Comparison of ENCODE assay signal across 20 cellular contexts in the genomic region with DNA sequence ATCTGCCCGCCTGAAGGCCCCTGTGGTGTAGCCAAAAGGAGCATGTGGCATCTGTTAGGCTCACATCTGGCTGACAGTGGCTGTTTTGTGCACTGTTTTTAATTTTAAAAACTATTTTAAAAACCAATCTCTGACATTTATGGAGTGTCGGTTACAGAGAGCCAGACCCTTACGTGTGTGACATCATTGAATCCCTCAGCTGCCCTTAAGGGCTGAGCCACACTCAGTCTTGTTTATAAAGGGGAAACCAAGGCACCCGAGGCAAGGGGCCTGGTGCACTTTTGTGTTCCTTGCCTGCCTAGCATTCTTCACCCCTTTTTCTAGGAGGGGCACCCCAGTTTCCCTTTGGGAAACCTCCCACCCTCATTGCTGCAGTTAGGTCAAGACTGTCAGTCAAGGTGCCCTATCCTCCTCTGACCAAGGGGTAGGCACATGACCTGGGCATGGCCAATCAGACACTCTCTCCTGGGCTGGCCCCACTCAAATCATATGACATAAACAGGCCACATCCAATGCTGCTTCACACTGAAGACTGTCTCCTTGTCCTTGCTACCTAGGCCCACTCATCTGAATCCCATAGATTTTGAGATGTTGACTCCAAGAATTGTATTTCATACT.
A peak's percentile ranks its signal among the peaks of the same experiment; 100 is the strongest.
DNase-seq lines count a peak whose midpoint lies in the region; ATAC-seq, FAIRE-seq and TF ChIP-seq lines count a peak whose summit lies in the region.
"Had no signal": no experiment of that assay in that cellular context is flagged by ENCODE, and none has a peak within 500 bp of the region (broad histone marks: within the 10 kb centered on the region; RNA-seq: fewer than 3 reads in every experiment).

No MANE protein-coding gene starts in this region.

- FAIRE-seq in K562 (lab: Jason Lieb, UNC): no peak
- FAIRE-seq: A549 had no signal

- ATAC-seq in K562 (peak; percentile 74), left lung (peak; percentile 29), HG03139 (IDR thresholded peaks at IDR 0.05; ENCODE audit: unreplicated experiment) (no peak), gastroesophageal sphincter (no peak)
- ATAC-seq: SK-N-SH treated with all-trans-retinoic acid at 6 μM for 48 hours had no signal

- H3K79me2 ChIP-seq in K562 (ENCODE audit: control insufficient read depth, insufficient read depth, low read length): no peaks in the 10 kb centered on the region

- DNase-seq in H7 (peak; percentile 34), K562 (ENCODE audit: extremely low read depth in 1 of 4, low spot score in 3 of 4) (peak in 1 of 4 experiments; percentile 53), left lung (no peak), GM13977 (ENCODE audit: low spot score) (no peak), caudate nucleus (lab: John Stamatoyannopoulos, UW) (no peak)
- DNase-seq: Caco-2; CD4-positive, alpha-beta memory T cell; DMS 273 treated with DMSO at 0.1 percent for 48 hours; DMS79 treated with DMSO at 0.1 percent for 48 hours; H9; Kasumi-1; NCI-H187; NCI-H446; NCI-H526 had no signal

- BruUV-seq in K562 (replicated peaks; lab: Mats Ljungman, UMichigan): no TSS peak

- no peak overlapping the region for H3K9ac ChIP-seq in K562 (ENCODE audit: insufficient read depth in 1 of 2, low read depth in 2 of 2, low read length in 2 of 2)
- H3K9ac ChIP-seq: BLaER1 treated with 17β-estradiol and CSF1 and Interleukin-3, amounts not matched to agents 10 nM and 100 nM had no signal

- 0 out of 2 replicates have a peak overlapping the region, but pooled peaks have one; percentile 10 for H2AFZ ChIP-seq in K562 (ENCODE audit: low read depth, low read length)

- H3K9me3 ChIP-seq in K562 (replicated peaks; ENCODE audit: control insufficient read depth, insufficient read depth, low read depth, low read length) (no peaks in the 10 kb centered on the region), left lung (no peaks in the 10 kb centered on the region), gastroesophageal sphincter (no peaks in the 10 kb centered on the region)
- H3K9me3 ChIP-seq: A549; BLaER1 treated with 17β-estradiol and CSF1 and Interleukin-3, amounts not matched to agents 10 nM and 100 nM; Caco-2; Peyer's patch had no signal

- TF ChIP-seq CTCF in K562 (IDR thresholded peaks at IDR 0.05 in 2 of 3, conservative IDR thresholded peaks at IDR 0.05 in 1 of 3; ENCODE audit: insufficient read depth in 2 of 3, low read depth in 1 of 3, low read length in 3 of 3) (no peak), left lung (IDR thresholded peaks at IDR 0.05) (no peak), GM13977 (IDR thresholded peaks at IDR 0.05; ENCODE audit: extremely low read depth, insufficient read depth, missing control alignments) (no peak), gastroesophageal sphincter (IDR thresholded peaks at IDR 0.05) (no peak)

- no peaks in the 10 kb centered on the region for H3K36me3 ChIP-seq in H7 (replicated peaks; ENCODE audit: control insufficient read depth, insufficient read depth, low read length)
- no peaks in the 10 kb centered on the region for H3K36me3 ChIP-seq in K562 (ENCODE audit: control insufficient read depth, insufficient read depth, low read length)
- no peaks in the 10 kb centered on the region for H3K36me3 ChIP-seq in left lung
- H3K36me3 ChIP-seq in gastroesophageal sphincter: no peaks in the 10 kb centered on the region
- H3K36me3 ChIP-seq: BLaER1 treated with 17β-estradiol and CSF1 and Interleukin-3, amounts not matched to agents 10 nM and 100 nM; Peyer's patch had no signal

- POLR2A ChIA-PET in K562 (lab: Yijun Ruan, JAX): no interaction called here

- TF ChIP-seq RAD21 in K562 (CRISPR knock-in tag; conservative IDR thresholded peaks at IDR 0.05 in 1 of 2, IDR thresholded peaks at IDR 0.05 in 1 of 2): no peak

- H3K4me3 ChIP-seq in H7 (ENCODE audit: insufficient read depth, low read depth, low read length) (no peak overlapping the region), K562 (no peak overlapping the region), left lung (no peak overlapping the region), gastroesophageal sphincter (no peak overlapping the region)
- H3K4me3 ChIP-seq: A549; BLaER1 treated with 17β-estradiol and CSF1 and Interleukin-3, amounts not matched to agents 10 nM and 100 nM; Peyer's patch had no signal

- H3K27ac ChIP-seq in K562 (ENCODE audit: extremely low read depth, low read depth, low read length): no peak overlapping the region
- H3K27ac ChIP-seq in left lung: no peak overlapping the region
- H3K27ac ChIP-seq in caudate nucleus (ENCODE audit: low read depth, low read length): no peak overlapping the region
- H3K27ac ChIP-seq in gastroesophageal sphincter: no peak overlapping the region
- H3K27ac ChIP-seq: A549; BLaER1 treated with 17β-estradiol and CSF1 and Interleukin-3, amounts not matched to agents 10 nM and 100 nM; Peyer's patch had no signal

- TF ChIP-seq POLR2A in K562 (conservative IDR thresholded peaks at IDR 0.05) (no peak), gastroesophageal sphincter (IDR thresholded peaks at IDR 0.05) (no peak)

- 70% methylated on average over 4 of the region's 4 CpGs for WGBS in K562 (ENCODE audit: insufficient coverage, low coverage, missing lambda C conversion rate)
- WGBS in gastroesophageal sphincter (ENCODE audit: low coverage in 1 of 2), 2 donors: 79% methylated on average over 4 of the region's 4 CpGs

- H3K27me3 ChIP-seq in H7 (ENCODE audit: control insufficient read depth, insufficient read depth, low read length) (no peaks in the 10 kb centered on the region), K562 (ENCODE audit: control insufficient read depth in 2 of 2, insufficient read depth in 2 of 2, low read length in 2 of 2) (no peaks in the 10 kb centered on the region), left lung (peaks cover 0 to 7% of the 10 kb centered on the region in 2 donors), gastroesophageal sphincter (peaks cover under 1% of the 10 kb centered on the region)
- H3K27me3 ChIP-seq: BLaER1 treated with 17β-estradiol and CSF1 and Interleukin-3, amounts not matched to agents 10 nM and 100 nM; Peyer's patch had no signal

- CTCF ChIA-PET in K562 (lab: Yijun Ruan, JAX; ENCODE audit: low intra/inter-chr PET ratio): no interaction called here

- H3K4me1 ChIP-seq in K562 (replicated peaks in 1 of 2; ENCODE audit: control insufficient read depth in 2 of 2, insufficient read depth in 2 of 2, low read length in 2 of 2): peaks cover 15% of the 10 kb centered on the region in 2 experiments
- peaks cover 0 to 3% of the 10 kb centered on the region in 2 donors for H3K4me1 ChIP-seq in left lung
- H3K4me1 ChIP-seq in gastroesophageal sphincter: no peaks in the 10 kb centered on the region

- H4K20me1 ChIP-seq in K562 (replicated peaks; ENCODE audit: control insufficient read depth, insufficient read depth, low read length): no peaks in the 10 kb centered on the region

- H3K9me1 ChIP-seq in K562 (ENCODE audit: control insufficient read depth, insufficient read depth, low read length): no peaks in the 10 kb centered on the region

- TF ChIP-seq EP300 in K562 (IDR thresholded peaks at IDR 0.05; ENCODE audit: low read length): no peak
- no peak for TF ChIP-seq EP300 in gastroesophageal sphincter (IDR thresholded peaks at IDR 0.05)

- no peak overlapping the region for H3K4me2 ChIP-seq in K562 (ENCODE audit: insufficient read depth, low read length)
- H3K4me2 ChIP-seq: A549 had no signal

- intact Hi-C loops in K562 (cut with micrococcal nuclease): no loop called here
- intact Hi-C loops in left lung (cut with DNase I): no loop called here

- in situ Hi-C loops in K562 (cut with MboI) (no loop called here), GM13977 (cut with MboI; ENCODE audit: low pct_unique_long_range_greater_than_20kb, low sequenced_read_pairs, unreplicated experiment) (no loop called here)

TF ChIP-seq in K562, 482 proteins besides CTCF, POLR2A, EP300 and RAD21 (continues in another document):
- TF ChIP-seq, protein P1, sequence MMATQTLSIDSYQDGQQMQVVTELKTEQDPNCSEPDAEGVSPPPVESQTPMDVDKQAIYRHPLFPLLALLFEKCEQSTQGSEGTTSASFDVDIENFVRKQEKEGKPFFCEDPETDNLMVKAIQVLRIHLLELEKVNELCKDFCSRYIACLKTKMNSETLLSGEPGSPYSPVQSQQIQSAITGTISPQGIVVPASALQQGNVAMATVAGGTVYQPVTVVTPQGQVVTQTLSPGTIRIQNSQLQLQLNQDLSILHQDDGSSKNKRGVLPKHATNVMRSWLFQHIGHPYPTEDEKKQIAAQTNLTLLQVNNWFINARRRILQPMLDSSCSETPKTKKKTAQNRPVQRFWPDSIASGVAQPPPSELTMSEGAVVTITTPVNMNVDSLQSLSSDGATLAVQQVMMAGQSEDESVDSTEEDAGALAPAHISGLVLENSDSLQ (IDR thresholded peaks at IDR 0.05): peak; percentile 80
- TF ChIP-seq, protein P2, sequence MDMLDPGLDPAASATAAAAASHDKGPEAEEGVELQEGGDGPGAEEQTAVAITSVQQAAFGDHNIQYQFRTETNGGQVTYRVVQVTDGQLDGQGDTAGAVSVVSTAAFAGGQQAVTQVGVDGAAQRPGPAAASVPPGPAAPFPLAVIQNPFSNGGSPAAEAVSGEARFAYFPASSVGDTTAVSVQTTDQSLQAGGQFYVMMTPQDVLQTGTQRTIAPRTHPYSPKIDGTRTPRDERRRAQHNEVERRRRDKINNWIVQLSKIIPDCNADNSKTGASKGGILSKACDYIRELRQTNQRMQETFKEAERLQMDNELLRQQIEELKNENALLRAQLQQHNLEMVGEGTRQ (CRISPR knock-in tag; IDR thresholded peaks at IDR 0.05): peak; percentile 73
- TF ChIP-seq, protein P3, sequence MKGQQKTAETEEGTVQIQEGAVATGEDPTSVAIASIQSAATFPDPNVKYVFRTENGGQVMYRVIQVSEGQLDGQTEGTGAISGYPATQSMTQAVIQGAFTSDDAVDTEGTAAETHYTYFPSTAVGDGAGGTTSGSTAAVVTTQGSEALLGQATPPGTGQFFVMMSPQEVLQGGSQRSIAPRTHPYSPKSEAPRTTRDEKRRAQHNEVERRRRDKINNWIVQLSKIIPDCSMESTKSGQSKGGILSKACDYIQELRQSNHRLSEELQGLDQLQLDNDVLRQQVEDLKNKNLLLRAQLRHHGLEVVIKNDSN (CRISPR knock-in tag; IDR thresholded peaks at IDR 0.05): peak; percentile 84
- TF ChIP-seq, protein P4, sequence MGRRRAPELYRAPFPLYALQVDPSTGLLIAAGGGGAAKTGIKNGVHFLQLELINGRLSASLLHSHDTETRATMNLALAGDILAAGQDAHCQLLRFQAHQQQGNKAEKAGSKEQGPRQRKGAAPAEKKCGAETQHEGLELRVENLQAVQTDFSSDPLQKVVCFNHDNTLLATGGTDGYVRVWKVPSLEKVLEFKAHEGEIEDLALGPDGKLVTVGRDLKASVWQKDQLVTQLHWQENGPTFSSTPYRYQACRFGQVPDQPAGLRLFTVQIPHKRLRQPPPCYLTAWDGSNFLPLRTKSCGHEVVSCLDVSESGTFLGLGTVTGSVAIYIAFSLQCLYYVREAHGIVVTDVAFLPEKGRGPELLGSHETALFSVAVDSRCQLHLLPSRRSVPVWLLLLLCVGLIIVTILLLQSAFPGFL (CRISPR knock-in tag; IDR thresholded peaks at IDR 0.05): no peak

Comparison
In these comparisons a context has a peak if more than half of its experiments do, and no peak if none do; other contexts are left out.
1. ATAC-seq: peak in K562 (single experiment) and left lung (single experiment); none in HG03139 (single experiment) and gastroesophageal sphincter (single experiment).